In genomic region chr14:89589400-89590128, GRCh38 we compare ENCODE assay signal across 12 cellular contexts.
DNase-seq lines count a peak whose midpoint lies in the region; ATAC-seq, FAIRE-seq and TF ChIP-seq lines count a peak whose summit lies in the region.
"Had no signal": no experiment of that assay in that cellular context is flagged by ENCODE, and none has a peak within 500 bp of the region (broad histone marks: within the 10 kb centered on the region; RNA-seq: fewer than 3 reads in every experiment).

No MANE protein-coding gene starts in this region.

- H3K36me3 Mint-ChIP-seq in HFFc6 (ENCODE audit: low read depth): peaks cover 20% of the 10 kb centered on the region

- FAIRE-seq in GM18507 (lab: Jason Lieb, UNC): peak; percentile 63

- intact Hi-C loops in mucosa of descending colon (cut with DNase I, micrococcal nuclease): no loop called here

- H3K27me3 Mint-ChIP-seq in HFFc6 (ENCODE audit: insufficient read depth): peaks cover 2% of the 10 kb centered on the region; the same call in 1 of the 2 replicates
- H3K27me3 Mint-ChIP-seq: T-cell had no signal

- no peak overlapping the region for H3K4me3 ChIP-seq in mucosa of descending colon
- H3K4me3 ChIP-seq: tibial nerve had no signal

- H3K4me3 Mint-ChIP-seq in HFFc6: no peak overlapping the region

- no peaks in the 10 kb centered on the region for H3K4me1 Mint-ChIP-seq in HFFc6 (ENCODE audit: low read depth)

- TF ChIP-seq CTCF in mucosa of descending colon (IDR thresholded peaks at IDR 0.05) (no peak), HFFc6 (IDR thresholded peaks at IDR 0.05) (no peak)

- no peaks in the 10 kb centered on the region; the same call in 1 of the 2 replicates for H3K9me3 Mint-ChIP-seq in HFFc6

- no peaks in the 10 kb centered on the region for H3K4me1 ChIP-seq in mucosa of descending colon (ENCODE audit: low read depth)
- H3K4me1 ChIP-seq: tibial nerve had no signal

- peaks cover 7% of the 10 kb centered on the region for H3K9me3 ChIP-seq in mucosa of descending colon

- DNase-seq in GM18507 (ENCODE audit: extremely low spot score, insufficient read length, low read depth): no peak
- DNase-seq in SIG-M5 treated with dmso at 0.1 percent for 504 hours (lab: John Stamatoyannopoulos, UW; ENCODE audit: unreplicated experiment): peak; percentile 94
- DNase-seq in mucosa of descending colon: no peak
- no peak for DNase-seq in cerebellar nuclear complex (lab: John Stamatoyannopoulos, UW)
- no peak for DNase-seq in HFFc6
- DNase-seq in NCI-H1417 (lab: John Stamatoyannopoulos, UW): no peak
- DNase-seq: NCI-H1930 had no signal

- peak; percentile 50 for ATAC-seq in HG02571 (IDR thresholded peaks at IDR 0.05; ENCODE audit: unreplicated experiment)
- peak; percentile 43 for ATAC-seq in mucosa of descending colon
- ATAC-seq in GM19455 (IDR thresholded peaks at IDR 0.05; ENCODE audit: unreplicated experiment): no peak
- ATAC-seq: left colon, T-cell had no signal

- H3K27ac Mint-ChIP-seq in HFFc6: no peak overlapping the region

- no peaks in the 10 kb centered on the region for H3K36me3 ChIP-seq in mucosa of descending colon (ENCODE audit: low read depth)
